Comparison of ENCODE assay signal across 9 cellular contexts in genomic region chr14:34931206-34931605, GRCh38. TPM values are rescaled to one million over a fixed set of nuclear protein-coding genes. Genes with fewer than 3 reads are reported as not detected.
DNase-seq lines count a peak whose midpoint lies in the region; TF ChIP-seq lines count a peak whose summit lies in the region.
"Had no signal": no experiment of that assay in that cellular context is flagged by ENCODE, and none has a peak within 500 bp of the region (broad histone marks: within the 10 kb centered on the region; RNA-seq: fewer than 3 reads in every experiment).

No MANE protein-coding gene starts in this region.

- H3K27me3 ChIP-seq in esophagus squamous epithelium = no peaks in the 10 kb centered on the region
- H3K27me3 ChIP-seq in transverse colon = no peaks in the 10 kb centered on the region
- H3K27me3 ChIP-seq in neural progenitor cell = no peaks in the 10 kb centered on the region

- TF ChIP-seq EP300 in transverse colon (IDR thresholded peaks at IDR 0.05; ENCODE audit: low read depth) = no peak

- no peaks in the 10 kb centered on the region for H3K27me3 Mint-ChIP-seq in activated naive CD4-positive, alpha-beta T cell treated with anti-CD3 and anti-CD28 coated beads for 36 hours (ENCODE audit: low read depth)
- H3K27me3 Mint-ChIP-seq in neural progenitor cell (ENCODE audit: insufficient read depth, low read depth) = no peaks in the 10 kb centered on the region

- intact Hi-C loops in activated naive CD4-positive, alpha-beta T cell treated with anti-CD3 and anti-CD28 coated beads for 36 hours (cut with micrococcal nuclease) = loop anchor here (1.0 to 5.0 kb wide), 8 partner anchors 88 to 1386 kb away; partner anchors contain the start of genes NFKBIA, PRORP, PSMA6 and SNX6
- intact Hi-C loops in esophagus squamous epithelium (cut with DNase I) (no loop called here), transverse colon (cut with DNase I; ENCODE audit: low total_unique reads) (no loop called here)

- TF ChIP-seq CTCF in esophagus squamous epithelium (IDR thresholded peaks at IDR 0.05) = no peak
- no peak for TF ChIP-seq CTCF in transverse colon (IDR thresholded peaks at IDR 0.05)
- no peak for TF ChIP-seq CTCF in neural progenitor cell (IDR thresholded peaks at IDR 0.05)

- peak overlapping the region in 3 of 4 donors; percentile 56 to 61 (median 58) for H3K27ac ChIP-seq in esophagus squamous epithelium
- peak overlapping the region; percentile 59 to 65 (median 63) for H3K27ac ChIP-seq in transverse colon
- no peak overlapping the region for H3K27ac ChIP-seq in neural progenitor cell
- H3K27ac ChIP-seq: C4-2B had no signal

- no peaks in the 10 kb centered on the region for H3K79me2 ChIP-seq in neural progenitor cell (ENCODE audit: low read depth)

- H4K20me1 ChIP-seq in neural progenitor cell (ENCODE audit: low read depth) = no peaks in the 10 kb centered on the region

- H3K4me3 ChIP-seq in esophagus squamous epithelium = no peak overlapping the region
- H3K4me3 ChIP-seq in transverse colon = no peak overlapping the region
- H3K4me3 ChIP-seq in neural progenitor cell = no peak overlapping the region

- H3K36me3 ChIP-seq in esophagus squamous epithelium (no peaks in the 10 kb centered on the region), transverse colon (no peaks in the 10 kb centered on the region), neural progenitor cell (no peaks in the 10 kb centered on the region)

- DNase-seq in activated naive CD4-positive, alpha-beta T cell treated with anti-CD3 and anti-CD28 coated beads for 36 hours = peak; percentile 56
- no peak for DNase-seq in activated naive CD4-positive, alpha-beta T cell (lab: John Stamatoyannopoulos, UW)
- DNase-seq in MV-4-11 (lab: John Stamatoyannopoulos, UW) = peak; percentile 4
- DNase-seq in esophagus squamous epithelium (lab: John Stamatoyannopoulos, UW) = no peak
- DNase-seq in transverse colon = peak; percentile 20
- DNase-seq in neural progenitor cell (ENCODE audit: low spot score) = no peak
- no peak for DNase-seq in NCI-H1105 (lab: John Stamatoyannopoulos, UW)
- no peak for DNase-seq in superior temporal gyrus (ENCODE audit: extremely low spot score)

- no peaks in the 10 kb centered on the region for H3K9me3 Mint-ChIP-seq in activated naive CD4-positive, alpha-beta T cell treated with anti-CD3 and anti-CD28 coated beads for 36 hours
- H3K9me3 Mint-ChIP-seq in neural progenitor cell = no peaks in the 10 kb centered on the region

- peak overlapping the region; percentile 93 for H3K27ac Mint-ChIP-seq in activated naive CD4-positive, alpha-beta T cell treated with anti-CD3 and anti-CD28 coated beads for 36 hours
- H3K27ac Mint-ChIP-seq in neural progenitor cell = no peak overlapping the region

- H3K4me2 ChIP-seq in neural progenitor cell = no peak overlapping the region

- H2AFZ ChIP-seq in neural progenitor cell (replicated peaks) = no peak overlapping the region

- peaks cover 49% of the 10 kb centered on the region for H3K4me1 Mint-ChIP-seq in activated naive CD4-positive, alpha-beta T cell treated with anti-CD3 and anti-CD28 coated beads for 36 hours (ENCODE audit: low read depth)
- H3K4me1 Mint-ChIP-seq in neural progenitor cell = no peaks in the 10 kb centered on the region

- no peaks in the 10 kb centered on the region for H3F3A ChIP-seq in neural progenitor cell (ENCODE audit: low read depth)

- 0 to 14% methylated on average over 1 of the region's 1 CpG for WGBS in esophagus squamous epithelium, 2 donors
- WGBS in transverse colon (ENCODE audit: low coverage in 1 of 2), 2 donors = 24 to 29% methylated on average over 1 of the region's 1 CpG

- H3K4me1 ChIP-seq in esophagus squamous epithelium = peaks cover 0 to 14% (median 3%) of the 10 kb centered on the region in 3 donors
- H3K4me1 ChIP-seq in transverse colon = peaks cover 0 to 22% (median 3%) of the 10 kb centered on the region in 4 donors
- no peaks in the 10 kb centered on the region for H3K4me1 ChIP-seq in neural progenitor cell

- TF ChIP-seq POLR2A in esophagus squamous epithelium (IDR thresholded peaks at IDR 0.05) (no peak), transverse colon (IDR thresholded peaks at IDR 0.05) (no peak)

- no peak overlapping the region for H3K9ac ChIP-seq in neural progenitor cell

- peak overlapping the region; percentile 64 for H3K4me3 Mint-ChIP-seq in activated naive CD4-positive, alpha-beta T cell treated with anti-CD3 and anti-CD28 coated beads for 36 hours
- no peak overlapping the region for H3K4me3 Mint-ChIP-seq in neural progenitor cell

- in situ Hi-C loops in transverse colon (cut with MboI; ENCODE audit: low pct_ligation_motif_present in 1 of 4, low pct_unique_long_range_greater_than_20kb in 1 of 4, low sequenced_read_pairs in 3 of 4) = no loop called here

- H3K9me3 ChIP-seq in esophagus squamous epithelium = no peaks in the 10 kb centered on the region
- H3K9me3 ChIP-seq in transverse colon = no peaks in the 10 kb centered on the region
- H3K9me3 ChIP-seq in neural progenitor cell (ENCODE audit: low read depth) = no peaks in the 10 kb centered on the region

- CTCF ChIA-PET in activated naive CD4-positive, alpha-beta T cell treated with anti-CD3 and anti-CD28 coated beads for 36 hours (lab: Charles Lee) = no interaction called here

- H3K36me3 Mint-ChIP-seq in activated naive CD4-positive, alpha-beta T cell treated with anti-CD3 and anti-CD28 coated beads for 36 hours (ENCODE audit: low read depth) = no peaks in the 10 kb centered on the region
- no peaks in the 10 kb centered on the region for H3K36me3 Mint-ChIP-seq in neural progenitor cell

RNA-seq across cellular contexts. Expression of gene SRP54, which starts 51.6 kb away (rescaled TPM):
- total RNA-seq in activated naive CD4-positive, alpha-beta T cell treated with anti-CD3 and anti-CD28 coated beads for 36 hours = 10 to 100 TPM; 66.5 to 72.6 TPM
- 10 to 100 TPM; 46.2 to 53.0 (median 49.6) TPM for total RNA-seq in esophagus squamous epithelium
- total RNA-seq in transverse colon = 10 to 100 TPM; 14.7 to 63.4 (median 35.2) TPM
- 72.4 and 105 TPM in 2 replicates for total RNA-seq in neural progenitor cell (ENCODE audit: low replicate concordance)

RNA-seq across cellular contexts. Expression of gene BAZ1A, which starts 56.0 kb away (rescaled TPM):
- 10 to 100 TPM; 50.8 to 57.0 TPM for total RNA-seq in activated naive CD4-positive, alpha-beta T cell treated with anti-CD3 and anti-CD28 coated beads for 36 hours
- total RNA-seq in esophagus squamous epithelium (10 to 100 TPM; 19.1 to 57.5 (median 53.8) TPM), transverse colon (10 to 100 TPM; 25.8 to 48.1 (median 41.0) TPM), neural progenitor cell (ENCODE audit: low replicate concordance) (8.5 and 11.5 TPM in 2 replicates)

Comparison
In these comparisons a context has a peak if more than half of its experiments do, and no peak if none do; other contexts are left out.
1. DNase-seq: peak in activated naive CD4-positive, alpha-beta T cell treated with anti-CD3 and anti-CD28 coated beads for 36 hours (single experiment), MV-4-11 (single experiment) and transverse colon (single experiment); none in activated naive CD4-positive, alpha-beta T cell (0 of 4), esophagus squamous epithelium (single experiment), neural progenitor cell (single experiment), NCI-H1105 (single experiment) and superior temporal gyrus (single experiment).